Comparison of ENCODE assay signal across 12 cellular contexts in the genomic region with DNA sequence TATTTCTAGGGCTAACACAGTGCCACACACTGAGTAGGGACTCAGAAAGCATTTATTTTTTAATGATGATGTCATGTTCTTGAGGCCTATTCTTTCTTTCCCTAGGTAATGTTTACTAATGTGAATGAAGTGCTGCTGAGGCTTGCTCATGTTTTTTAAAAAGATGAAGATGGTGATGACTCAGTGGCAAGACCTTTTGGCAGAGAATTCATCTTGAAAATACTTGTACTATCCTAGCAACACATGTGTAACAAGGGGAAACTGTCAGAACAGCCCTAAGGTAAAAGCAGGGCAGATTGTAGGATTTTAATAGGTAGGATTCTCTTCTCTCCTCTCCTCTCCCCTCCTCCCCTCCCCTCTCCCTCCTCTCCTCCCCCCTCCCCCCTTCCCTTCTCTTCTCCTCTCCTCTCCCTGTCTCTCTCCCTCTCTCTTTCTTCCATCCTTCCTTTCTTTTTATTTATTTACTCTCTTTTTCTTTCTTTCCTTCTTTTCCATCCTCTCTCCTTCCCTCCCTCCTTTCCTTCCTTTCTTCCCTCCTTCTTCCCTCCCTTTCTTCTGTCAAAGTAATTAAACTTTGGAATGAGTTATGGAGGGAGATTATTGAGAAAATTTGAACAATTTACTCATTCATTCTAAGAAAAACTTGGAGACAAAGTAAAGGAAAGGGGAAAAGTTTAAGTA.
A peak's percentile ranks its signal among the peaks of the same experiment; 100 is the strongest.
DNase-seq lines count a peak whose midpoint lies in the region; ATAC-seq and TF ChIP-seq lines count a peak whose summit lies in the region.
"Had no signal": no experiment of that assay in that cellular context is flagged by ENCODE, and none has a peak within 500 bp of the region (broad histone marks: within the 10 kb centered on the region; RNA-seq: fewer than 3 reads in every experiment).

No MANE protein-coding gene starts in this region.

- ATAC-seq in activated T-cell treated with anti-CD3 and anti-CD28 coated beads, Interleukin-2, amount 50 U/mL, for 72 hours (replicated peaks in 1 of 2) = peak in 1 of 2 donors; percentile 78
- peak; percentile 30 for ATAC-seq in upper lobe of right lung
- ATAC-seq: GM12878 had no signal

- intact Hi-C loops in upper lobe of right lung (cut with DNase I) (no loop called here), tibial artery (cut with DNase I; ENCODE audit: low total_unique reads) (no loop called here)

- H3K9me3 Mint-ChIP-seq in activated T-cell treated with anti-CD3 and anti-CD28 coated beads, Interleukin-2, amount 50 U/mL, for 72 hours = no peaks in the 10 kb centered on the region
- H3K9me3 Mint-ChIP-seq in activated T-cell treated with anti-CD3 and anti-CD28 coated beads, Interleukin-2, amount 50 U/mL, for 24 hours = peaks cover 5% of the 10 kb centered on the region

- H3K36me3 ChIP-seq in SJSA1 (no peaks in the 10 kb centered on the region), upper lobe of right lung (no peaks in the 10 kb centered on the region), MM.1S (replicated peaks; ENCODE audit: insufficient read depth, low read length) (no peaks in the 10 kb centered on the region), tibial artery (no peaks in the 10 kb centered on the region)
- H3K36me3 ChIP-seq: BLaER1 treated with 17β-estradiol and CSF1 and Interleukin-3, amounts not matched to agents 10 nM and 100 nM had no signal

- peak overlapping the region; percentile 37 for H3K27ac Mint-ChIP-seq in activated T-cell treated with anti-CD3 and anti-CD28 coated beads, Interleukin-2, amount 50 U/mL, for 72 hours
- H3K27ac Mint-ChIP-seq in activated T-cell treated with anti-CD3 and anti-CD28 coated beads, Interleukin-2, amount 50 U/mL, for 24 hours = no peak overlapping the region
- H3K27ac Mint-ChIP-seq: dendritic cell treated with granulocyte-macrophage colony-stimulating factor and Interleukin-4, amounts not matched to agents 40 ng/mL and 50 ng/mL, for 4 days had no signal

- H4K20me1 ChIP-seq in MM.1S (ENCODE audit: insufficient read depth, low read length) = no peaks in the 10 kb centered on the region
- H4K20me1 ChIP-seq: BLaER1 treated with 17β-estradiol and CSF1 and Interleukin-3, amounts not matched to agents 10 nM and 100 nM had no signal

- no peaks in the 10 kb centered on the region for H3F3A ChIP-seq in MM.1S (ENCODE audit: insufficient read depth, low read length)

- no peak overlapping the region for H3K4me2 ChIP-seq in MM.1S (ENCODE audit: low read depth, low read length)

- no peaks in the 10 kb centered on the region for H3K9me3 ChIP-seq in SJSA1 (replicated peaks)
- H3K9me3 ChIP-seq in upper lobe of right lung = no peaks in the 10 kb centered on the region
- H3K9me3 ChIP-seq in MM.1S (replicated peaks; ENCODE audit: insufficient read depth, low read length) = no peaks in the 10 kb centered on the region
- H3K9me3 ChIP-seq in tibial artery = peaks cover 0 to 8% (median 7%) of the 10 kb centered on the region in 3 donors

- no peak for DNase-seq in activated T-cell treated with anti-CD3 and anti-CD28 coated beads, Interleukin-2, amount 50 U/mL, for 72 hours
- DNase-seq in activated T-cell treated with anti-CD3 and anti-CD28 coated beads, Interleukin-2, amount 50 U/mL, for 24 hours = no peak
- DNase-seq in SJSA1 (ENCODE audit: low read depth in 1 of 2, low spot score in 2 of 2) (peak in 1 of 2 experiments; percentile 51), fibroblast of the conjunctiva (ENCODE audit: low read depth) (peak; percentile 6), upper lobe of right lung (no peak), MM.1S (no peak), retina (no peak), tibial artery (no peak)
- DNase-seq: NK-92 treated with Interleukin-12 subunit alpha and Interleukin-12 subunit beta, amount 100 ng/mL, for 24 hours had no signal

- no peaks in the 10 kb centered on the region for H3K9me2 ChIP-seq in MM.1S (replicated peaks; ENCODE audit: insufficient read depth, low read length)

- peaks cover 14% of the 10 kb centered on the region for H3K27me3 Mint-ChIP-seq in activated T-cell treated with anti-CD3 and anti-CD28 coated beads, Interleukin-2, amount 50 U/mL, for 72 hours (ENCODE audit: low read depth)
- peaks cover 18% of the 10 kb centered on the region for H3K27me3 Mint-ChIP-seq in activated T-cell treated with anti-CD3 and anti-CD28 coated beads, Interleukin-2, amount 50 U/mL, for 24 hours

- no peak overlapping the region for H3K9ac ChIP-seq in MM.1S (ENCODE audit: low read length)
- H3K9ac ChIP-seq: BLaER1 treated with 17β-estradiol and CSF1 and Interleukin-3, amounts not matched to agents 10 nM and 100 nM had no signal

- H3K79me2 ChIP-seq in MM.1S (ENCODE audit: low read length) = no peaks in the 10 kb centered on the region

- H3K4me1 ChIP-seq in SJSA1 (replicated peaks) (peaks cover 10% of the 10 kb centered on the region; the same call in 1 of the 2 replicates), upper lobe of right lung (no peaks in the 10 kb centered on the region), MM.1S (ENCODE audit: low read length) (no peaks in the 10 kb centered on the region), tibial artery (no peaks in the 10 kb centered on the region)

- no peaks in the 10 kb centered on the region for H3K4me1 Mint-ChIP-seq in activated T-cell treated with anti-CD3 and anti-CD28 coated beads, Interleukin-2, amount 50 U/mL, for 72 hours (ENCODE audit: low read depth)
- H3K4me1 Mint-ChIP-seq in activated T-cell treated with anti-CD3 and anti-CD28 coated beads, Interleukin-2, amount 50 U/mL, for 24 hours (ENCODE audit: low read depth) = peaks cover 8% of the 10 kb centered on the region

- H3K4me3 ChIP-seq in SJSA1 (no peak overlapping the region), upper lobe of right lung (no peak overlapping the region), MM.1S (ENCODE audit: low read length) (no peak overlapping the region), tibial artery (no peak overlapping the region)
- H3K4me3 ChIP-seq: BLaER1 treated with 17β-estradiol and CSF1 and Interleukin-3, amounts not matched to agents 10 nM and 100 nM; GM12878 had no signal

- H3K27ac ChIP-seq in SJSA1 (peak overlapping the region; percentile 46; the same call in 1 of the 2 replicates), upper lobe of right lung (no peak overlapping the region), MM.1S (ENCODE audit: low read length) (no peak overlapping the region), tibial artery (no peak overlapping the region)
- H3K27ac ChIP-seq: BLaER1 treated with 17β-estradiol and CSF1 and Interleukin-3, amounts not matched to agents 10 nM and 100 nM had no signal

- H3K36me3 Mint-ChIP-seq in activated T-cell treated with anti-CD3 and anti-CD28 coated beads, Interleukin-2, amount 50 U/mL, for 72 hours (ENCODE audit: insufficient read depth in 2 of 2) = no peaks in the 10 kb centered on the region
- H3K36me3 Mint-ChIP-seq in activated T-cell treated with anti-CD3 and anti-CD28 coated beads, Interleukin-2, amount 50 U/mL, for 24 hours (ENCODE audit: low read depth) = no peaks in the 10 kb centered on the region

- H2AFZ ChIP-seq in MM.1S (ENCODE audit: low read length) = no peak overlapping the region

- TF ChIP-seq CTCF in upper lobe of right lung (IDR thresholded peaks at IDR 0.05) = no peak
- TF ChIP-seq CTCF in MM.1S (IDR thresholded peaks at IDR 0.05; ENCODE audit: low read length) = no peak
- TF ChIP-seq CTCF in tibial artery (IDR thresholded peaks at IDR 0.05) = no peak

- H3K27me3 ChIP-seq in SJSA1 (replicated peaks) = no peaks in the 10 kb centered on the region
- no peaks in the 10 kb centered on the region for H3K27me3 ChIP-seq in upper lobe of right lung
- no peaks in the 10 kb centered on the region for H3K27me3 ChIP-seq in MM.1S (replicated peaks; ENCODE audit: insufficient read depth, low read length)
- H3K27me3 ChIP-seq in tibial artery = no peaks in the 10 kb centered on the region
- H3K27me3 ChIP-seq: BLaER1 treated with 17β-estradiol and CSF1 and Interleukin-3, amounts not matched to agents 10 nM and 100 nM had no signal

- H3K4me3 Mint-ChIP-seq in activated T-cell treated with anti-CD3 and anti-CD28 coated beads, Interleukin-2, amount 50 U/mL, for 72 hours = no peak overlapping the region
- H3K4me3 Mint-ChIP-seq in activated T-cell treated with anti-CD3 and anti-CD28 coated beads, Interleukin-2, amount 50 U/mL, for 24 hours = no peak overlapping the region
- H3K4me3 Mint-ChIP-seq: dendritic cell treated with granulocyte-macrophage colony-stimulating factor and Interleukin-4, amounts not matched to agents 40 ng/mL and 50 ng/mL, for 4 days had no signal
